Comparison of ENCODE assay signal across 9 cellular contexts in genomic region chr13:44305845-44306244, GRCh38.
DNase-seq lines count a peak whose midpoint lies in the region; ATAC-seq, FAIRE-seq and TF ChIP-seq lines count a peak whose summit lies in the region.
"Had no signal": no experiment of that assay in that cellular context is flagged by ENCODE, and none has a peak within 500 bp of the region (broad histone marks: within the 10 kb centered on the region; RNA-seq: fewer than 3 reads in every experiment).

No MANE protein-coding gene starts in this region.

- TF ChIP-seq CTCF in A549 (IDR thresholded peaks at IDR 0.05): no peak
- no peak for TF ChIP-seq CTCF in MCF 10A (IDR thresholded peaks at IDR 0.05; ENCODE audit: unreplicated experiment)
- no peak for TF ChIP-seq CTCF in mesothelial cell of epicardium (IDR thresholded peaks at IDR 0.05; ENCODE audit: unreplicated experiment)

- TF ChIP-seq RAD21 in A549 (conservative IDR thresholded peaks at IDR 0.05 in 1 of 2, IDR thresholded peaks at IDR 0.05 in 1 of 2): no peak

- no peak for DNase-seq in A549 (ENCODE audit: low read depth in 1 of 2, low spot score in 1 of 2)
- DNase-seq in Jurkat, Clone E6-1 (ENCODE audit: low read depth, low spot score): peak; percentile 47
- peak; percentile 62 for DNase-seq in MCF 10A (ENCODE audit: unreplicated experiment)
- no peak for DNase-seq in mesothelial cell of epicardium (ENCODE audit: low spot score in 2 of 2, unreplicated experiment in 2 of 2)
- no peak for DNase-seq in COLO829 (ENCODE audit: low spot score)
- DNase-seq in stimulated activated CD8-positive, alpha-beta memory T cell treated with anti-CD3 and anti-CD28 coated beads, Interleukin-4, amount 100 ng/mL, for 48 hours: no peak
- no peak for DNase-seq in pons (ENCODE audit: low spot score)
- DNase-seq: pancreas had no signal

- H3K4me2 ChIP-seq in A549: peak overlapping the region; percentile 83

- no peaks in the 10 kb centered on the region for H3K9me3 ChIP-seq in A549
- H3K9me3 ChIP-seq: pancreas had no signal

- POLR2A ChIA-PET in A549 (lab: Yijun Ruan, JAX) (interaction anchor here (1.0 to 2.6 kb wide), 6 partner anchors 63 to 146 kb away, joined by 4 to 80 read pairs (median 9); no protein-coding TSS in a partner anchor), MCF 10A (lab: Yijun Ruan, JAX) (interaction anchor here (0.6 to 12.9 kb wide), 12 partner anchors 10 to 946 kb away, joined by 3 to 341 read pairs (median 4); no protein-coding TSS in a partner anchor)

- CTCF ChIA-PET in A549 (lab: Yijun Ruan, JAX): interaction anchor here (1.0 to 2.0 kb wide), 2 partner anchors 131 to 132 kb away, joined by 3 to 6 read pairs; no protein-coding TSS in a partner anchor
- CTCF ChIA-PET in MCF 10A (lab: Yijun Ruan, JAX): interaction anchor here (0.5 to 3.0 kb wide), 3 partner anchors 26 to 131 kb away, joined by 3 to 15 read pairs (median 3); no protein-coding TSS in a partner anchor

- H3K9me3 Mint-ChIP-seq in MCF 10A (ENCODE audit: unreplicated experiment): no peaks in the 10 kb centered on the region
- H3K9me3 Mint-ChIP-seq in mesothelial cell of epicardium: peaks cover 4% of the 10 kb centered on the region

- WGBS in A549 (ENCODE audit: missing lambda C conversion rate): 68% methylated on average over 5 of the region's 5 CpGs

- H3K4me3 ChIP-seq in A549: no peak overlapping the region
- no peak overlapping the region for H3K4me3 ChIP-seq in Jurkat, Clone E6-1 (ENCODE audit: low read length)
- H3K4me3 ChIP-seq: pancreas had no signal

- ATAC-seq in A549: peak in 1 of 2 experiments; percentile 3; a peak in 2 of 6 replicates
- no peak for ATAC-seq in GM19455 (IDR thresholded peaks at IDR 0.05; ENCODE audit: unreplicated experiment)

- H3K27me3 Mint-ChIP-seq in MCF 10A (ENCODE audit: insufficient read depth, unreplicated experiment): no peaks in the 10 kb centered on the region
- no peaks in the 10 kb centered on the region for H3K27me3 Mint-ChIP-seq in mesothelial cell of epicardium (ENCODE audit: low read depth)

- H3K4me1 Mint-ChIP-seq in MCF 10A (ENCODE audit: insufficient read depth, unreplicated experiment): peaks cover 79% of the 10 kb centered on the region
- H3K4me1 Mint-ChIP-seq in mesothelial cell of epicardium: peaks cover 38% of the 10 kb centered on the region

- H3K27ac Mint-ChIP-seq in MCF 10A (ENCODE audit: low read depth, unreplicated experiment): peak overlapping the region; percentile 93
- H3K27ac Mint-ChIP-seq in mesothelial cell of epicardium: peak overlapping the region; percentile 18

- peak overlapping the region; percentile 93 to 97 for H3K27ac ChIP-seq in A549

- TF ChIP-seq EP300 in A549 (IDR thresholded peaks at IDR 0.05): no peak

- BruUV-seq in MCF 10A (replicated peaks; lab: Mats Ljungman, UMichigan): TSS peak; percentile 25

- no peak for FAIRE-seq in A549 (lab: Jason Lieb, UNC)
- FAIRE-seq: pancreas had no signal

- no peak for TF ChIP-seq POLR2A in A549 (IDR thresholded peaks at IDR 0.05; ENCODE audit: low read length)

- peaks cover 81% of the 10 kb centered on the region for H3K4me1 ChIP-seq in A549

- intact Hi-C loops in MCF 10A (cut with micrococcal nuclease): no loop called here

- H3K4me3 Mint-ChIP-seq in MCF 10A (ENCODE audit: unreplicated experiment): peak overlapping the region; percentile 51
- no peak overlapping the region for H3K4me3 Mint-ChIP-seq in mesothelial cell of epicardium

- H3K36me3 Mint-ChIP-seq in MCF 10A (ENCODE audit: insufficient read depth, unreplicated experiment) (peaks cover 1% of the 10 kb centered on the region), mesothelial cell of epicardium (no peaks in the 10 kb centered on the region)

TF ChIP-seq in A549, 52 proteins besides CTCF, POLR2A, EP300 and RAD21:
- TF ChIP-seq NFE2L2 (conservative IDR thresholded peaks at IDR 0.05; ENCODE audit: low read length) (no peak), CEBPB (IDR thresholded peaks at IDR 0.05) (0 out of 4 replicates have a peak, but pooled peaks of 1 of the 2 experiments have one; percentile 5)

Comparison
In these comparisons a context has a peak if more than half of its experiments do, and no peak if none do; other contexts are left out.
1. DNase-seq: peak in Jurkat, Clone E6-1 (single experiment) and MCF 10A (single experiment); none in A549 (0 of 2), mesothelial cell of epicardium (0 of 2), COLO829 (single experiment), stimulated activated CD8-positive, alpha-beta memory T cell treated with anti-CD3 and anti-CD28 coated beads, Interleukin-4, amount 100 ng/mL, for 48 hours (single experiment) and pons (single experiment).